ENCODE assay signal across 8 cellular contexts in the genomic region with DNA sequence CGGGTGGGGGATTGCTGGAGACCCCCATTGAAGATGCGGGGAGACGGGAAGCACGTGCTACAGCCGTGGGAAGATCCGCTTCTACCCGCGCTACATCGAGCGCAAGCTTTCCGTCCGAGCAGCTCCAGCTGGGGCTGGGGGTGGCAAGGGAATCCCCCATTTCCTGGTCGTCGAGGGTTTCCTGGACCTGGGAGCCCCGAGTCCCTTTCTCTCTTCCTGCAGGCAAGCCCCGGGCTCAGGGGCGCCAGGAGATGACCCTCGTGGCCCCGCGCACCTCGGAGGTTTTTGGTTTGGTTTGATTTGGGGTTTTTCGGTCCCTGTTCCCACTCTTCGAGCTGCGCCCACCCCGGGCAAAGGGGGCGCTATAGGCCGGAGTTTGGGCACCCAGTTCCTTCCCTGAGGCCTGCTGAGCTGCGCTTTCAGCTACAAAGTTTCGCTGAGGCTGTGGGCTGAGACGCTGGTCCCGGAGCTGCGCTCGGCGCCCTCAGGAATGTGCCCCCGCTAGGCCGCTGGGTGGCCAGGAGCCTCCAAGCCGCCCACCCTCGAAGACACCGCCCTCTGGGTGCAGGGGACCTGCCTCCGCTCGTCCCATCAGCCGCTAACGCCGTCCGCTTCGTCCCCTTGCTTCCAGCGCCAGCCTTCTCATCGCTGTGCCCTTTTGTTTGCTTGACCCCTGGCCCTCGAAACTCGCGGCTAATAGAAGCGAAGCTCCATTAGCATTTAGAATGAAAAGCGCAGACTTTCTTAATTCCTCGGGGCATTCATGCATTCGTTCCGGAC. TPM values are rescaled to one million over a fixed set of nuclear protein-coding genes. Genes with fewer than 3 reads are reported as not detected.
A peak's percentile ranks its signal among the peaks of the same experiment; 100 is the strongest.
DNase-seq lines count a peak whose midpoint lies in the region; ATAC-seq, FAIRE-seq and TF ChIP-seq lines count a peak whose summit lies in the region.

No MANE protein-coding gene starts in this region.

- H4K8ac ChIP-seq in mesendoderm (ENCODE audit: low read depth, low read length): no peak overlapping the region

- CTCF ChIA-PET in CD4-positive, alpha-beta T cell (lab: Charles Lee): interaction anchor here (0.5 to 1.9 kb wide), 13 partner anchors 10 to 720 kb away, joined by 3 to 6 read pairs (median 3); no protein-coding TSS in a partner anchor

- DNase-seq in CD4-positive, alpha-beta T cell: peak in 9 of 10 experiments; percentile 36 to 68 (median 61)
- DNase-seq in HTR-8/SVneo (ENCODE audit: insufficient read length, low spot score) (peak; percentile 8), ecto neural progenitor cell (ENCODE audit: low spot score) (peak; percentile 87), mesendoderm (peak; percentile 78)
- DNase-seq in activated CD4-positive, alpha-beta T cell treated with anti-CD3 and anti-CD28 coated beads for 48 hours: peak; percentile 88
- peak; percentile 58 for DNase-seq in stimulated activated naive CD4-positive, alpha-beta T cell treated with Interleukin-2 at 50 U/mL for 16 hours (lab: John Stamatoyannopoulos, UW)

- H3K56ac ChIP-seq in mesendoderm (ENCODE audit: low read length): peak overlapping the region; percentile 29

- no peak for FAIRE-seq in HTR-8/SVneo (lab: Jason Lieb, UNC)

- no peak for TF ChIP-seq CTCF in CD4-positive, alpha-beta T cell (IDR thresholded peaks at IDR 0.05)

- no peaks in the 10 kb centered on the region for H3K79me2 ChIP-seq in mesendoderm (ENCODE audit: control insufficient read depth, insufficient read depth, low read length)

- H3K27me3 Mint-ChIP-seq in CD4-positive, alpha-beta T cell: peaks cover 82% of the 10 kb centered on the region

- peaks cover 57% of the 10 kb centered on the region for H3K4me1 Mint-ChIP-seq in CD4-positive, alpha-beta T cell (ENCODE audit: low read depth)

- H3K4ac ChIP-seq in mesendoderm (ENCODE audit: low read depth, low read length): no peak overlapping the region

- no CpG with 5 or more reads among the region's 56 CpGs for WGBS in mesendoderm (ENCODE audit: extremely low coverage, insufficient coverage, low lambda C conversion rate)

- H2BK15ac ChIP-seq in mesendoderm (replicated peaks; ENCODE audit: low read depth): no peak overlapping the region

- no peak overlapping the region for H3K27ac ChIP-seq in CD4-positive, alpha-beta T cell (ENCODE audit: low read depth, low read length)
- H3K27ac ChIP-seq in mesendoderm (ENCODE audit: low read depth, low read length): no peak overlapping the region

- no peak overlapping the region for H2AK5ac ChIP-seq in mesendoderm (ENCODE audit: low read length)

- H3K18ac ChIP-seq in mesendoderm (ENCODE audit: low read length): no peak overlapping the region

- H3K9me3 Mint-ChIP-seq in CD4-positive, alpha-beta T cell: no peaks in the 10 kb centered on the region

- peak overlapping the region; percentile 58 for H3K9ac ChIP-seq in mesendoderm (ENCODE audit: low read length)

- peaks cover 38% of the 10 kb centered on the region for H3K36me3 Mint-ChIP-seq in CD4-positive, alpha-beta T cell (ENCODE audit: low read depth)

- H3K23ac ChIP-seq in mesendoderm (ENCODE audit: low read length): no peak overlapping the region

- no peak overlapping the region for H4K5ac ChIP-seq in mesendoderm (ENCODE audit: low read length)

- no peak overlapping the region for H3K4me3 ChIP-seq in mesendoderm (ENCODE audit: low read length)

- H3K4me2 ChIP-seq in mesendoderm (ENCODE audit: low read length): peak overlapping the region; percentile 61

- no peaks in the 10 kb centered on the region for H3K9me3 ChIP-seq in CD4-positive, alpha-beta T cell (ENCODE audit: control insufficient read depth, low read length)

- H3K27me3 ChIP-seq in CD4-positive, alpha-beta T cell (ENCODE audit: control insufficient read depth, insufficient read depth, low read length): peaks cover 51% of the 10 kb centered on the region
- H3K27me3 ChIP-seq in mesendoderm (ENCODE audit: insufficient read depth, low read length, poor library complexity): peaks cover 55% of the 10 kb centered on the region

- no peak overlapping the region for H2BK5ac ChIP-seq in mesendoderm (ENCODE audit: low read length)

- POLR2A ChIA-PET in CD4-positive, alpha-beta T cell (lab: Charles Lee): interaction anchor here (2.4 kb wide), 1 partner anchor 82 kb away, joined by 13 read pairs; the partner anchor contains the start of gene STX17

- peaks cover 9% of the 10 kb centered on the region for H3K4me1 ChIP-seq in mesendoderm (ENCODE audit: control insufficient read depth, low read depth, low read length)

- no peak for ATAC-seq in CD4-positive, alpha-beta T cell (ENCODE audit: poor library complexity)
- ATAC-seq in HG03175 (IDR thresholded peaks at IDR 0.05; ENCODE audit: unreplicated experiment): no peak
- ATAC-seq in GM18519 (IDR thresholded peaks at IDR 0.05; ENCODE audit: low FRiP score, unreplicated experiment): no peak

- intact Hi-C loops in CD4-positive, alpha-beta T cell (cut with DNase I, micrococcal nuclease): loop anchor here (2.0 to 10.0 kb wide), 6 partner anchors 18 to 1710 kb away; partner anchors contain the start of genes ANKS6 (in 1 of the 2), ERP44 (in 1 of the 2), INVS (in 1 of the 2) and RNF20 (in 1 of the 2)

- H3K36me3 ChIP-seq in mesendoderm (ENCODE audit: control insufficient read depth, insufficient read depth, low read length): no peaks in the 10 kb centered on the region

- H3K27ac Mint-ChIP-seq in CD4-positive, alpha-beta T cell: peak overlapping the region; percentile 96

- H3K4me3 Mint-ChIP-seq in CD4-positive, alpha-beta T cell: peak overlapping the region; percentile 100

- H3K79me1 ChIP-seq in mesendoderm (ENCODE audit: low read length): no peaks in the 10 kb centered on the region

- no peak overlapping the region for H2BK120ac ChIP-seq in mesendoderm (ENCODE audit: low read depth, low read length)

RNA-seq across cellular contexts. Expression of gene NR4A3, which starts 2.9 kb away (rescaled TPM):
- total RNA-seq in CD4-positive, alpha-beta T cell: 10 to 100 TPM; 42.4 to 44.6 TPM
- polyA plus RNA-seq in mesendoderm (2013, experiment 1 of 2): 0.04 TPM
- 0.06 TPM for polyA plus RNA-seq in mesendoderm (2013, experiment 2 of 2)

Comparison
In these comparisons a context has a peak if more than half of its experiments do, and no peak if none do; other contexts are left out.
1. DNase-seq: peak in every context shown above with its lines; median percentile 88 in activated CD4-positive, alpha-beta T cell treated with anti-CD3 and anti-CD28 coated beads for 48 hours; 87 in ecto neural progenitor cell; 78 in mesendoderm; 61 in CD4-positive, alpha-beta T cell; 58 in stimulated activated naive CD4-positive, alpha-beta T cell treated with Interleukin-2 at 50 U/mL for 16 hours; 8 in HTR-8/SVneo.